Comparison of ENCODE assay signal across 18 cellular contexts in genomic region chr1:99217599-99217998, GRCh38. TPM values are rescaled to one million over a fixed set of nuclear protein-coding genes. Genes with fewer than 3 reads are reported as not detected.
DNase-seq lines count a peak whose midpoint lies in the region; ATAC-seq and TF ChIP-seq lines count a peak whose summit lies in the region.
"Had no signal": no experiment of that assay in that cellular context is flagged by ENCODE, and none has a peak within 500 bp of the region (broad histone marks: within the 10 kb centered on the region; RNA-seq: fewer than 3 reads in every experiment).

No MANE protein-coding gene starts in this region.

- TF ChIP-seq CTCF in WERI-Rb-1 (IDR thresholded peaks at IDR 0.05; ENCODE audit: low read depth, low read length) (no peak), natural killer cell (IDR thresholded peaks at IDR 0.05) (no peak)

- no peak overlapping the region for H3K4me3 ChIP-seq in WERI-Rb-1 (ENCODE audit: low read depth, low read length)
- H3K4me3 ChIP-seq: GM12878, HAP-1 had no signal

- no peak overlapping the region for H3K27ac Mint-ChIP-seq in natural killer cell

- no peaks in the 10 kb centered on the region for H3K27me3 ChIP-seq in WERI-Rb-1 (ENCODE audit: insufficient read depth, low read depth, severe bottlenecking)

- no peaks in the 10 kb centered on the region for H3K27me3 Mint-ChIP-seq in natural killer cell (ENCODE audit: low read depth in 2 of 2)

- H3K9me3 ChIP-seq in WERI-Rb-1 (ENCODE audit: severe bottlenecking): peaks cover 9% of the 10 kb centered on the region
- H3K9me3 ChIP-seq: HAP-1 had no signal

- no peaks in the 10 kb centered on the region for H3K36me3 Mint-ChIP-seq in natural killer cell

- no peaks in the 10 kb centered on the region for H3K36me3 ChIP-seq in WERI-Rb-1
- H3K36me3 ChIP-seq: HAP-1 had no signal

- intact Hi-C loops in natural killer cell (cut with micrococcal nuclease): no loop called here

- peak; percentile 37 to 65 for DNase-seq in NCI-H524 (lab: John Stamatoyannopoulos, UW)
- no peak for DNase-seq in NCI-H524 treated with DMSO at 0.1 percent for 48 hours (lab: John Stamatoyannopoulos, UW)
- peak; percentile 13 for DNase-seq in WERI-Rb-1
- DNase-seq in iPS-NIHi7 (ENCODE audit: extremely low spot score): peak; percentile 36
- no peak for DNase-seq in NCI-H1092 (lab: John Stamatoyannopoulos, UW)
- no peak for DNase-seq in RKO (ENCODE audit: low spot score)
- no peak for DNase-seq in natural killer cell
- DNase-seq: DND-41; KBM-7; NCI-H2029 treated with DMSO at 0.1 percent for 48 hours; NK-92 treated with Interleukin-12 subunit alpha and Interleukin-12 subunit beta, amount 100 ng/mL, for 24 hours had no signal

- H3K4me1 Mint-ChIP-seq in natural killer cell: no peaks in the 10 kb centered on the region

- ATAC-seq in natural killer cell: no peak
- ATAC-seq: HepG2, SK-N-SH treated with all-trans-retinoic acid at 6 μM for 48 hours had no signal

- H3K4me3 Mint-ChIP-seq in natural killer cell: no peak overlapping the region

- H3K27ac ChIP-seq in WERI-Rb-1: no peak overlapping the region
- H3K27ac ChIP-seq: C4-2B, HL-60 had no signal

- peaks cover 3 to 15% of the 10 kb centered on the region in 2 donors for H3K9me3 Mint-ChIP-seq in natural killer cell

RNA-seq across cellular contexts. Expression of gene PLPPR4, which starts 46.7 kb away (rescaled TPM):
- under 1 TPM in 1 of 3 donors, not detected in 2; 0.05 TPM for total RNA-seq in natural killer cell
- total RNA-seq: GM12878, HepG2, HT-29 had no signal

Comparison
In these comparisons a context has a peak if more than half of its experiments do, and no peak if none do; other contexts are left out.
1. DNase-seq: peak in NCI-H524 (2 of 2), WERI-Rb-1 (single experiment) and iPS-NIHi7 (single experiment); none in NCI-H524 treated with DMSO at 0.1 percent for 48 hours (single experiment), NCI-H1092 (single experiment), RKO (single experiment) and natural killer cell (single experiment).